ENCODE assay signal across 19 cellular contexts in genomic region chr4:22744478-22745062, GRCh38. TPM values are rescaled to one million over a fixed set of nuclear protein-coding genes. Genes with fewer than 3 reads are reported as not detected.
"Had no signal": no experiment of that assay in that cellular context is flagged by ENCODE, and none has a peak within 500 bp of the region (broad histone marks: within the 10 kb centered on the region; RNA-seq: fewer than 3 reads in every experiment).

No MANE protein-coding gene starts in this region.

- H3K4me3 Mint-ChIP-seq: activated CD4-positive, alpha-beta memory T cell treated with anti-CD3 and anti-CD28 coated beads for 36 hours; activated CD4-positive, alpha-beta T cell treated with anti-CD3 and anti-CD28 coated beads, Interleukin-2, amount 10 ng/mL, durations not matched to agents 7 days and 5 days; activated naive CD4-positive, alpha-beta T cell treated with anti-CD3 and anti-CD28 coated beads, Interleukin-2, amount 50 U/mL, for 24 hours; T-helper 1 cell treated with Interleukin-12 subunit alpha and Interleukin-12 subunit beta and Interleukin-4 antibody, amounts not matched to agents 30 μg/mL and 1 μg/mL, for 36 hours had no signal

- H3K36me3 Mint-ChIP-seq: activated CD4-positive, alpha-beta memory T cell treated with anti-CD3 and anti-CD28 coated beads for 36 hours had no signal

- H3K27me3 Mint-ChIP-seq: activated CD4-positive, alpha-beta memory T cell treated with anti-CD3 and anti-CD28 coated beads for 36 hours; activated CD4-positive, alpha-beta T cell treated with anti-CD3 and anti-CD28 coated beads, Interleukin-2, amount 10 ng/mL, durations not matched to agents 7 days and 5 days had no signal

- H3K4me1 Mint-ChIP-seq: activated CD4-positive, alpha-beta T cell treated with anti-CD3 and anti-CD28 coated beads, Interleukin-2, amount 10 ng/mL, durations not matched to agents 7 days and 5 days; activated naive CD4-positive, alpha-beta T cell treated with anti-CD3 and anti-CD28 coated beads, Interleukin-2, amount 50 U/mL, for 24 hours had no signal

- H3K9me3 Mint-ChIP-seq: activated naive CD4-positive, alpha-beta T cell treated with anti-CD3 and anti-CD28 coated beads, Interleukin-2, amount 50 U/mL, for 24 hours had no signal

- ATAC-seq: PC-3 had no signal

- DNase-seq: activated CD4-positive, alpha-beta memory T cell treated with anti-CD3 and anti-CD28 coated beads for 36 hours; activated CD4-positive, alpha-beta T cell treated with anti-CD3 and anti-CD28 coated beads, Interleukin-2, amount 10 ng/mL, durations not matched to agents 7 days and 5 days; activated CD4-positive, CD25-positive, alpha-beta regulatory T cell treated with anti-CD3 and anti-CD28 coated beads, Interleukin-2, amount 50 U/mL, for 72 hours; activated CD8-positive, alpha-beta memory T cell treated with anti-CD3 and anti-CD28 coated beads, Interleukin-2, amount 50 U/mL, for 4 hours; activated effector memory CD4-positive, alpha-beta T cell treated with Interleukin-2 at 50 U/mL for 16 hours; activated naive CD4-positive, alpha-beta T cell; aorta; caudate nucleus; MG63; MV-4-11; NCI-H1092 treated with DMSO at 0.1 percent for 48 hours; NCI-H1436; NCI-H2029 treated with DMSO at 0.1 percent for 48 hours; NCI-H524; PC-3; SHP77 had no signal

- H3K27ac Mint-ChIP-seq: activated CD4-positive, alpha-beta memory T cell treated with anti-CD3 and anti-CD28 coated beads for 36 hours; activated CD4-positive, alpha-beta T cell treated with anti-CD3 and anti-CD28 coated beads, Interleukin-2, amount 10 ng/mL, durations not matched to agents 7 days and 5 days; activated naive CD4-positive, alpha-beta T cell treated with anti-CD3 and anti-CD28 coated beads, Interleukin-2, amount 50 U/mL, for 24 hours; T-helper 1 cell treated with Interleukin-12 subunit alpha and Interleukin-12 subunit beta and Interleukin-4 antibody, amounts not matched to agents 30 μg/mL and 1 μg/mL, for 36 hours had no signal

RNA-seq across cellular contexts. Expression of gene GBA3, which starts 51.8 kb away (rescaled TPM):
- total RNA-seq: activated CD4-positive, alpha-beta memory T cell treated with anti-CD3 and anti-CD28 coated beads for 36 hours; activated CD4-positive, alpha-beta T cell treated with anti-CD3 and anti-CD28 coated beads, Interleukin-2, amount 10 ng/mL, durations not matched to agents 7 days and 5 days; aorta; PC-3; SJSA1 had no signal
